ENCODE assay signal across 17 cellular contexts in the genomic region with DNA sequence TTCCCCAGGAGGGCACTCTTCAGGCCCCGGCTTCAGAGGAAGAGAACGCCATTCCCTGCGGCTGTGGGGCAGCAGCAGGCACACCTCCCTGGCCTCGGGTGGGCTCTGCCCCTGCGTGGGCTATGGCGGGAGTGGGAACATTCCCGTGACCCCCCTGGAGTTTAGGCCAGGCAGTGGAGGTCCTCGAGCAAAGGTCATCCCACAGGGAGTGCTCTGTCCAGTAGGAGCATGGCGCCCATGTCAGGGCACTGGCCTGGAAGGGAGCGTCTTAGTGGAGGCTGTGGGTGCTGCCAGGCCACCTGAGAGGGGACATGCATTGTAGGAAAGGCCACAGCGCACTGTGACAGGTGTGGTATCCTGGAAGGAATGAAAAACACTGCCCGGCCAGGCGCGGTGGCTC.
"Had no signal": no experiment of that assay in that cellular context is flagged by ENCODE, and none has a peak within 500 bp of the region (broad histone marks: within the 10 kb centered on the region; RNA-seq: fewer than 3 reads in every experiment).

No MANE protein-coding gene starts in this region.

- H3K27me3 ChIP-seq: vagina had no signal

- H3K36me3 Mint-ChIP-seq: stimulated activated memory B cell treated with anti-CD40 and anti-IgM and Interleukin-4, amounts not matched to agents 10 μg/mL and 1 μg/mL and 100 μg/mL, for 72 hours had no signal

- H3K9me3 Mint-ChIP-seq: activated naive CD8-positive, alpha-beta T cell treated with anti-CD3 and anti-CD28 coated beads, Interleukin-2, amount 50 U/mL, for 24 hours; activated T-helper 1 cell treated with anti-CD3 and anti-CD28 coated beads, Interleukin-12 subunit alpha, Interleukin-12 subunit beta, Interleukin-2, Interleukin-4 antibody, amounts not matched to agents 30 ng/mL and 10 ng/mL and 1 ng/mL, durations not matched to agents 14 hours and 24 hours and 36 hours; dendritic cell treated with granulocyte-macrophage colony-stimulating factor and Interleukin-4, amounts not matched to agents 40 ng/mL and 50 ng/mL, for 4 days; memory B cell; nephron; stimulated activated memory B cell treated with anti-CD40 and anti-IgM and Interleukin-4, amounts not matched to agents 10 μg/mL and 1 μg/mL and 100 μg/mL, for 72 hours had no signal

- DNase-seq: activated CD4-positive, alpha-beta T cell treated with anti-CD3 and anti-CD28 coated beads for 1 hour; activated CD4-positive, alpha-beta T cell treated with anti-CD3 and anti-CD28 coated beads, Interleukin-2, amount 50 U/mL, for 1 hour; activated gamma-delta T cell; activated naive CD4-positive, alpha-beta T cell treated with anti-CD3 and anti-CD28 coated beads, Interleukin-2, amount 50 U/mL, for 16 hours; activated naive CD8-positive, alpha-beta T cell treated with anti-CD3 and anti-CD28 coated beads, Interleukin-2, amount 50 U/mL, for 24 hours; effector CD4-positive, alpha-beta T cell; foreskin keratinocyte; small intestine; stimulated activated CD4-positive, alpha-beta T cell treated with anti-CD3 and anti-CD28 coated beads, Interleukin-15, amount 100 ng/mL, for 24 hours; trophoblast cell had no signal

- H3K4me3 Mint-ChIP-seq: activated naive CD8-positive, alpha-beta T cell treated with anti-CD3 and anti-CD28 coated beads, Interleukin-2, amount 50 U/mL, for 24 hours; activated T-helper 1 cell treated with anti-CD3 and anti-CD28 coated beads, Interleukin-12 subunit alpha, Interleukin-12 subunit beta, Interleukin-2, Interleukin-4 antibody, amounts not matched to agents 30 ng/mL and 10 ng/mL and 1 ng/mL, durations not matched to agents 14 hours and 24 hours and 36 hours; dendritic cell treated with granulocyte-macrophage colony-stimulating factor and Interleukin-4, amounts not matched to agents 40 ng/mL and 50 ng/mL, for 4 days; memory B cell; nephron; stimulated activated memory B cell treated with anti-CD40 and anti-IgM and Interleukin-4, amounts not matched to agents 10 μg/mL and 1 μg/mL and 100 μg/mL, for 72 hours had no signal

- H3K4me3 ChIP-seq: pancreas, vagina had no signal

- H3K27me3 Mint-ChIP-seq: stimulated activated memory B cell treated with anti-CD40 and anti-IgM and Interleukin-4, amounts not matched to agents 10 μg/mL and 1 μg/mL and 100 μg/mL, for 72 hours had no signal

- H3K27ac Mint-ChIP-seq: activated naive CD8-positive, alpha-beta T cell treated with anti-CD3 and anti-CD28 coated beads, Interleukin-2, amount 50 U/mL, for 24 hours; activated T-helper 1 cell treated with anti-CD3 and anti-CD28 coated beads, Interleukin-12 subunit alpha, Interleukin-12 subunit beta, Interleukin-2, Interleukin-4 antibody, amounts not matched to agents 30 ng/mL and 10 ng/mL and 1 ng/mL, durations not matched to agents 14 hours and 24 hours and 36 hours; dendritic cell treated with granulocyte-macrophage colony-stimulating factor and Interleukin-4, amounts not matched to agents 40 ng/mL and 50 ng/mL, for 4 days; memory B cell; nephron had no signal

- H3K36me3 ChIP-seq: pancreas, vagina had no signal

- H3K9me3 ChIP-seq: pancreas, vagina had no signal

- H3K4me1 ChIP-seq: foreskin keratinocyte, pancreas, vagina had no signal

- FAIRE-seq: pancreas, small intestine had no signal

- H3K27ac ChIP-seq: foreskin keratinocyte, pancreas, vagina had no signal
